1 cellular context compared by ENCODE assay signal in the genomic region with DNA sequence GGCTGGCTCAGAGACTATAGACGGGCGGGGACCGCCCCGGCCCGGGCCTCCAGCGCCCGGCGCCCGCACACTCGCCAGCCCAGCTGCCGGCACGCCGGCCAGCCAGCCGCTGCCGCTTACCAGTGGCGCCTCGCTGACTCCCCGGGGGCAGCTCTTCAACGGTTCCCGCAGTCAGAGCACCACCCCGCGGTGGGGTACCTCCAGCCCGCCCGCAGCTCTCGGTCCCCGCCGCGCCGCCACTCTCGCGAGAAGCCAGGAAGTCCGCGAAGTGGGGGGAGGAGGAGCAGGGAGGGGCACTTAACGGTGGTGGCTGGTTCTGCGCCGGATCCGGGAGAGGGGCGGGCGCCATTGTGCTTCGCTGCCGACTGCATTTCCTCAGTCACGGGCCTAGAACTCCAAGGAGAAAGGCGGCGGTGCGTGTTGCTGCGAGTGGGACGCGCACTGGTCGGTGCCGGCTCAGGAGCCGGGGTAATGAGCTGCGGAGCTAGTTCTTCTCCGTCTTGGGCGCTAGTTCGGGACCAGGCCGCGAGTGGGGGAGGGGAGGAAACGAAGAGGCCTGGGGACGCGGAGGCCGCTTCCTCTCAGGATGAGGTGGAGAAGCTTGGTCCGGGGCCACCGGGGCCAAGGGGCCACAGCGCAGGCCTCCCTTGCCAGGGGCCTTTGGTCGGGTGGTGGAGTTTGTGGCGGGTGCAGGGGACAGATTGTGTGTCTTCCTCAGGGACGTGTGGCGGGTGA.
TF ChIP-seq lines count a peak whose summit lies in the region.

A gene with protein sequence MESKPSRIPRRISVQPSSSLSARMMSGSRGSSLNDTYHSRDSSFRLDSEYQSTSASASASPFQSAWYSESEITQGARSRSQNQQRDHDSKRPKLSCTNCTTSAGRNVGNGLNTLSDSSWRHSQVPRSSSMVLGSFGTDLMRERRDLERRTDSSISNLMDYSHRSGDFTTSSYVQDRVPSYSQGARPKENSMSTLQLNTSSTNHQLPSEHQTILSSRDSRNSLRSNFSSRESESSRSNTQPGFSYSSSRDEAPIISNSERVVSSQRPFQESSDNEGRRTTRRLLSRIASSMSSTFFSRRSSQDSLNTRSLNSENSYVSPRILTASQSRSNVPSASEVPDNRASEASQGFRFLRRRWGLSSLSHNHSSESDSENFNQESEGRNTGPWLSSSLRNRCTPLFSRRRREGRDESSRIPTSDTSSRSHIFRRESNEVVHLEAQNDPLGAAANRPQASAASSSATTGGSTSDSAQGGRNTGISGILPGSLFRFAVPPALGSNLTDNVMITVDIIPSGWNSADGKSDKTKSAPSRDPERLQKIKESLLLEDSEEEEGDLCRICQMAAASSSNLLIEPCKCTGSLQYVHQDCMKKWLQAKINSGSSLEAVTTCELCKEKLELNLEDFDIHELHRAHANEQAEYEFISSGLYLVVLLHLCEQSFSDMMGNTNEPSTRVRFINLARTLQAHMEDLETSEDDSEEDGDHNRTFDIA (plus strand): TSS at position 313 of the 735 bp plus-strand sequence. CDS start 16,517 bp downstream, outside the sequence.

TF ChIP-seq in IMR-90, 13 proteins besides CTCF, POLR2A, EP300 and RAD21 (continued from another document):
- TF ChIP-seq, protein P1, sequence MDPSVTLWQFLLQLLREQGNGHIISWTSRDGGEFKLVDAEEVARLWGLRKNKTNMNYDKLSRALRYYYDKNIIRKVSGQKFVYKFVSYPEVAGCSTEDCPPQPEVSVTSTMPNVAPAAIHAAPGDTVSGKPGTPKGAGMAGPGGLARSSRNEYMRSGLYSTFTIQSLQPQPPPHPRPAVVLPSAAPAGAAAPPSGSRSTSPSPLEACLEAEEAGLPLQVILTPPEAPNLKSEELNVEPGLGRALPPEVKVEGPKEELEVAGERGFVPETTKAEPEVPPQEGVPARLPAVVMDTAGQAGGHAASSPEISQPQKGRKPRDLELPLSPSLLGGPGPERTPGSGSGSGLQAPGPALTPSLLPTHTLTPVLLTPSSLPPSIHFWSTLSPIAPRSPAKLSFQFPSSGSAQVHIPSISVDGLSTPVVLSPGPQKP (IDR thresholded peaks at IDR 0.05; ENCODE audit: borderline replicate concordance, low read depth, low read length), result no peak
- TF ChIP-seq RCOR1 (IDR thresholded peaks at IDR 0.05; ENCODE audit: insufficient replicate concordance, low read length) (no peak), NFE2L2 (IDR thresholded peaks at IDR 0.05; ENCODE audit: low read depth, low read length) (no peak; the same call in 1 of the 2 replicates), RFX5 (IDR thresholded peaks at IDR 0.05; ENCODE audit: low read depth, low read length) (no peak), USF2 (IDR thresholded peaks at IDR 0.05; ENCODE audit: low read depth, low read length) (no peak), MXI1 (IDR thresholded peaks at IDR 0.05; ENCODE audit: borderline replicate concordance, low read depth, low read length) (peak; percentile 75; the same call in 1 of the 2 replicates), CEBPB (IDR thresholded peaks at IDR 0.05; ENCODE audit: low read depth, low read length) (no peak), MAFK (IDR thresholded peaks at IDR 0.05; ENCODE audit: low read depth, low read length) (no peak), BHLHE40 (IDR thresholded peaks at IDR 0.05; ENCODE audit: low read depth, low read length) (peak; percentile 34)
